In genomic region chr17:4215882-4216411, GRCh38 we compare ENCODE assay signal across 9 cellular contexts. TPM values are rescaled to one million over a fixed set of nuclear protein-coding genes. Genes with fewer than 3 reads are reported as not detected.
DNase-seq lines count a peak whose midpoint lies in the region; ATAC-seq and TF ChIP-seq lines count a peak whose summit lies in the region.
"Had no signal": no experiment of that assay in that cellular context is flagged by ENCODE, and none has a peak within 500 bp of the region (broad histone marks: within the 10 kb centered on the region; RNA-seq: fewer than 3 reads in every experiment).

No MANE protein-coding gene starts in this region.

- H3K9me2 ChIP-seq in SU-DHL-6 (replicated peaks; ENCODE audit: insufficient read depth, low read length) = no peaks in the 10 kb centered on the region

- H3K4me1 ChIP-seq in naive thymus-derived CD4-positive, alpha-beta T cell (ENCODE audit: control insufficient read depth in 2 of 2, insufficient read depth in 2 of 2, low read length in 2 of 2) = no peaks in the 10 kb centered on the region

- peak overlapping the region; percentile 21; the same call in 1 of the 2 replicates for H3K27ac ChIP-seq in SU-DHL-6 (ENCODE audit: low read depth, low read length)
- H3K27ac ChIP-seq in naive thymus-derived CD4-positive, alpha-beta T cell (ENCODE audit: low read depth, low read length) = no peak overlapping the region
- no peak overlapping the region for H3K27ac ChIP-seq in RWPE1

- H2AFZ ChIP-seq in SU-DHL-6 (ENCODE audit: low read depth, low read length, severe bottlenecking) = no peak overlapping the region

- H3K36me3 ChIP-seq in SU-DHL-6 (ENCODE audit: low read length) = peaks cover 11% of the 10 kb centered on the region; the same call in 1 of the 2 replicates
- H3K36me3 ChIP-seq in naive thymus-derived CD4-positive, alpha-beta T cell (ENCODE audit: control insufficient read depth in 2 of 3, insufficient read depth in 3 of 3, low read length in 3 of 3) = peaks cover 0 to 16% (median 0%) of the 10 kb centered on the region in 3 experiments

- H3K27me3 Mint-ChIP-seq in naive thymus-derived CD4-positive, alpha-beta T cell = no peaks in the 10 kb centered on the region

- H3F3A ChIP-seq in SU-DHL-6 (ENCODE audit: insufficient read depth) = peaks cover 9% of the 10 kb centered on the region; the same call in 1 of the 2 replicates

- no peak for ATAC-seq in naive thymus-derived CD4-positive, alpha-beta T cell
- ATAC-seq in GM18519 (IDR thresholded peaks at IDR 0.05; ENCODE audit: low FRiP score, unreplicated experiment) = no peak
- ATAC-seq in GM19397 (IDR thresholded peaks at IDR 0.05; ENCODE audit: unreplicated experiment) = no peak

- intact Hi-C loops in naive thymus-derived CD4-positive, alpha-beta T cell (cut with micrococcal nuclease) = loop anchor here (1.0 to 5.0 kb wide), 8 partner anchors 15 to 411 kb away; partner anchors contain the start of genes ANKFY1 (in 2 of the 2) and UBE2G1 (in 2 of the 2)
- intact Hi-C loops in head of caudate nucleus (cut with DNase I) = loop anchor here (2.0 to 5.0 kb wide), 2 partner anchors 86 to 197 kb away; no protein-coding TSS in a partner anchor

- peaks cover 7 to 13% (median 11%) of the 10 kb centered on the region in 7 donors for H3K4me1 Mint-ChIP-seq in naive thymus-derived CD4-positive, alpha-beta T cell

- H3K36me3 Mint-ChIP-seq in naive thymus-derived CD4-positive, alpha-beta T cell = peaks cover 0 to 16% (median 6%) of the 10 kb centered on the region in 5 donors

- H3K9me3 Mint-ChIP-seq in naive thymus-derived CD4-positive, alpha-beta T cell = no peaks in the 10 kb centered on the region
- H3K9me3 Mint-ChIP-seq: nephron had no signal

- TF ChIP-seq CTCF in SU-DHL-6 (IDR thresholded peaks at IDR 0.05; ENCODE audit: insufficient read depth, low read length, poor library complexity, severe bottlenecking) = no peak
- TF ChIP-seq CTCF in RWPE1 (conservative IDR thresholded peaks at IDR 0.05; ENCODE audit: low read depth) = no peak

- CTCF ChIA-PET in naive thymus-derived CD4-positive, alpha-beta T cell (lab: Charles Lee) = interaction anchor here (0.6 to 9.7 kb wide), 5 partner anchors 16 to 205 kb away, joined by 3 to 155 read pairs (median 4); no protein-coding TSS in a partner anchor
- CTCF ChIA-PET in RWPE1 (lab: Yijun Ruan, JAX) = interaction anchor here (0.5 to 2.7 kb wide), 9 partner anchors 8 to 487 kb away, joined by 3 to 12 read pairs (median 4); no protein-coding TSS in a partner anchor

- H3K4me2 ChIP-seq in SU-DHL-6 (ENCODE audit: low read depth, low read length, poor library complexity, severe bottlenecking) = peak overlapping the region; percentile 0

- no peak overlapping the region for H3K4me3 ChIP-seq in SU-DHL-6 (ENCODE audit: insufficient read depth, low read length, poor library complexity, severe bottlenecking)
- no peak overlapping the region for H3K4me3 ChIP-seq in naive thymus-derived CD4-positive, alpha-beta T cell (ENCODE audit: low read length)

- POLR2A ChIA-PET in naive thymus-derived CD4-positive, alpha-beta T cell (lab: Charles Lee) = interaction anchor here (0.8 to 1.0 kb wide), 3 partner anchors 192 to 1202 kb away, joined by 3 to 4 read pairs (median 4); no protein-coding TSS in a partner anchor
- POLR2A ChIA-PET in RWPE1 (lab: Yijun Ruan, JAX; ENCODE audit: low non-redundant PET) = interaction anchor here (0.9 kb wide), 1 partner anchor 14 kb away, joined by 3 read pairs; no protein-coding TSS in a partner anchor

- no peaks in the 10 kb centered on the region for H3K9me3 ChIP-seq in SU-DHL-6 (ENCODE audit: insufficient read depth, low read length)
- no peaks in the 10 kb centered on the region for H3K9me3 ChIP-seq in naive thymus-derived CD4-positive, alpha-beta T cell (ENCODE audit: control insufficient read depth in 2 of 3, low read length in 3 of 3)

- H3K4me3 Mint-ChIP-seq in naive thymus-derived CD4-positive, alpha-beta T cell = no peak overlapping the region
- H3K4me3 Mint-ChIP-seq: nephron had no signal

- H4K20me1 ChIP-seq in SU-DHL-6 (ENCODE audit: low read depth, low read length) = no peaks in the 10 kb centered on the region

- DNase-seq in DMS153 (lab: John Stamatoyannopoulos, UW) (peak; percentile 32), NAMALWA (ENCODE audit: low spot score) (peak; percentile 33), RWPE1 (ENCODE audit: low spot score) (no peak), head of caudate nucleus (no peak)
- no peak for DNase-seq in naive thymus-derived CD4-positive, alpha-beta T cell

- H3K27me3 ChIP-seq in SU-DHL-6 (ENCODE audit: low read length) = no peaks in the 10 kb centered on the region
- H3K27me3 ChIP-seq in naive thymus-derived CD4-positive, alpha-beta T cell (ENCODE audit: control insufficient read depth in 2 of 2, insufficient read depth in 2 of 2, low read length in 2 of 2) = no peaks in the 10 kb centered on the region

- H3K27ac Mint-ChIP-seq in naive thymus-derived CD4-positive, alpha-beta T cell = peak overlapping the region in 5 of 9 donors; percentile 3 to 82 (median 75)

- peaks cover 18% of the 10 kb centered on the region for H3K79me2 ChIP-seq in SU-DHL-6 (ENCODE audit: insufficient read depth, low read length)

- no peak overlapping the region for H3K9ac ChIP-seq in SU-DHL-6 (ENCODE audit: low read length)

RNA-seq across cellular contexts. Expression of gene ANKFY1, which starts 47.8 kb away (rescaled TPM):
- 10 to 100 TPM; 52.4 to 84.5 (median 69.7) TPM for total RNA-seq in naive thymus-derived CD4-positive, alpha-beta T cell
- polyA plus RNA-seq in naive thymus-derived CD4-positive, alpha-beta T cell = 10 to 100 TPM; 11.7 to 19.7 TPM

Comparison
In these comparisons a context has a peak if more than half of its experiments do, and no peak if none do; other contexts are left out.
1. DNase-seq: peak in DMS153 (single experiment) and NAMALWA (single experiment); none in naive thymus-derived CD4-positive, alpha-beta T cell (0 of 9), RWPE1 (single experiment) and head of caudate nucleus (0 of 42).